ENCODE assay signal across 18 cellular contexts in the genomic region with DNA sequence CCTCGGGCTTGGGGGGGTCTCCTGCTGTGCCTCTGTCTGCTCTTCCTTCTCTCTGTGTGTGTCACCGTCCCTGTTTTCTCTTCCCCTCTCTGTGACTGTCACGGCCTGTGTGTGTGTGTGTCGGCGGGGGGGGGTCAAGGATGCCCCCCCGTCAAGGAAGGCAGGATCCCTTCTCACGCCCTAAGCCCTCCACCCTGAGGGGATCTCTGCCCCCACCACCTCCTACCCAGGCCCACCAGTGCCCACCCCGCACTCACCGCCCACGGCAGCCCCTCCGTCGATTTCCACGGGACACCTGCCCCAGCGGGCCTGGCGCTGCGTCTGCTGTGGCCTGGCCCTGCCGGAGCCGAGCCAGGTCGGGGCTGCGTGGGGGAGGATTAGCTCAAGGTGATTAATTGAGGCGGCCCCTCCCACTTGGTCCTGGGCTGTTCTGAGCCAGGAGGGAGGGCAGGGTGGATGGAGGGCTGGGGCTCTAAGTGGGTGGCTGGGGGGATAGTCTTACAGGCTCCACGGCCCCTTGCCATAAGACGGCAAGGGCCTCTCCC. TPM values are rescaled to one million over a fixed set of nuclear protein-coding genes. Genes with fewer than 3 reads are reported as not detected.
DNase-seq lines count a peak whose midpoint lies in the region; ATAC-seq and TF ChIP-seq lines count a peak whose summit lies in the region.
"Had no signal": no experiment of that assay in that cellular context is flagged by ENCODE, and none has a peak within 500 bp of the region (broad histone marks: within the 10 kb centered on the region; RNA-seq: fewer than 3 reads in every experiment).

A gene (minus strand): TSS at position 323 of the 545 bp plus-strand sequence. CDS start 486 bp downstream, outside the sequence.

- no peak within 1 kb of the TSS for H3K4me3 Mint-ChIP-seq in central memory CD8-positive, alpha-beta T cell

- H2AFZ ChIP-seq in SK-N-SH (ENCODE audit: low read depth) = no peak within 1 kb of the TSS
- no peak within 1 kb of the TSS for H2AFZ ChIP-seq in neuronal stem cell (ENCODE audit: low read length)

- H3K9ac ChIP-seq in SK-N-SH (no peak within 1 kb of the TSS), HUES6 (ENCODE audit: low read length) (peak within 1 kb of the TSS; percentile 30), neuronal stem cell (ENCODE audit: low read depth, low read length, poor library complexity) (peak within 1 kb of the TSS; percentile 70)

- peak within 1 kb of the TSS; percentile 0 for H2BK5ac ChIP-seq in neuronal stem cell (ENCODE audit: low read length)

- peak within 1 kb of the TSS; percentile 89 for H2BK15ac ChIP-seq in neuronal stem cell (ENCODE audit: low read length)

- peaks cover 17% of the 10 kb centered on the region for H3K4me1 Mint-ChIP-seq in central memory CD8-positive, alpha-beta T cell

- no peak within 1 kb of the TSS for H3K4me3 ChIP-seq in SK-N-SH (ENCODE audit: low read depth in 2 of 2, low read length in 1 of 2)
- no peak within 1 kb of the TSS for H3K4me3 ChIP-seq in HUES6 (ENCODE audit: low read depth, low read length)
- no peak within 1 kb of the TSS for H3K4me3 ChIP-seq in neuronal stem cell (ENCODE audit: low read length in 2 of 2)
- H3K4me3 ChIP-seq in A673 (ENCODE audit: low read depth, low read length, poor library complexity, severe bottlenecking) = no peak within 1 kb of the TSS
- H3K4me3 ChIP-seq: MG63 had no signal

- peak within 1 kb of the TSS; percentile 73 for H2BK12ac ChIP-seq in neuronal stem cell (ENCODE audit: low read length)

- TF ChIP-seq CTCF in SK-N-SH (IDR thresholded peaks at IDR 0.05) (no peak), A673 (conservative IDR thresholded peaks at IDR 0.05; ENCODE audit: low read depth, low read length) (no peak)

- H3K27ac ChIP-seq in SK-N-SH (ENCODE audit: low read depth in 2 of 2, low read length in 1 of 2) (no peak within 1 kb of the TSS), HUES6 (ENCODE audit: low read depth, low read length) (no peak within 1 kb of the TSS), neuronal stem cell (replicated peaks; ENCODE audit: low read length) (no peak within 1 kb of the TSS), A673 (ENCODE audit: low read depth, low read length, poor library complexity, severe bottlenecking) (no peak within 1 kb of the TSS)

- no peak within 1 kb of the TSS for H2BK120ac ChIP-seq in neuronal stem cell (ENCODE audit: low read depth, low read length)

- H4K91ac ChIP-seq in neuronal stem cell (ENCODE audit: low read depth, low read length, poor library complexity) = no peak within 1 kb of the TSS

- peak within 1 kb of the TSS; percentile 12 for H3K27ac Mint-ChIP-seq in central memory CD8-positive, alpha-beta T cell (ENCODE audit: low read depth)

- H3K27me3 Mint-ChIP-seq in central memory CD8-positive, alpha-beta T cell = no peaks in the 10 kb centered on the region

- H3K9me2 ChIP-seq in SK-N-SH = no peaks in the 10 kb centered on the region

- TF ChIP-seq RAD21 in SK-N-SH (IDR thresholded peaks at IDR 0.05; ENCODE audit: low read length) = no peak

- H3K79me2 ChIP-seq in SK-N-SH (ENCODE audit: insufficient read depth) = no peaks in the 10 kb centered on the region

- peaks cover 0 to 9% of the 10 kb centered on the region in 2 experiments for H3K36me3 ChIP-seq in SK-N-SH (replicated peaks in 1 of 2; ENCODE audit: control insufficient read depth in 1 of 2, insufficient read depth in 2 of 2, low read length in 1 of 2)
- peaks cover 17% of the 10 kb centered on the region; the same call in 1 of the 2 replicates for H3K36me3 ChIP-seq in HUES6 (ENCODE audit: control insufficient read depth, insufficient read depth, low read length)
- peaks cover 3 to 10% of the 10 kb centered on the region in 2 donors for H3K36me3 ChIP-seq in neuronal stem cell (replicated peaks in 1 of 2; ENCODE audit: control insufficient read depth in 2 of 2, insufficient read depth in 2 of 2, low read length in 2 of 2)
- no peaks in the 10 kb centered on the region for H3K36me3 ChIP-seq in A673 (ENCODE audit: insufficient read depth, low read length, poor library complexity, severe bottlenecking)
- H3K36me3 ChIP-seq: MG63 had no signal

- H3K4me1 ChIP-seq in SK-N-SH (ENCODE audit: control insufficient read depth in 1 of 2, insufficient read depth in 2 of 2, low read depth in 1 of 2, low read length in 1 of 2) (no peaks in the 10 kb centered on the region), HUES6 (ENCODE audit: control insufficient read depth, insufficient read depth, low read length) (0 out of 2 replicates have a peak, but pooled peaks cover 10% of the 10 kb centered on the region), neuronal stem cell (ENCODE audit: control insufficient read depth in 2 of 2, insufficient read depth in 1 of 2, low read depth in 1 of 2, low read length in 2 of 2) (peaks cover 0 to 11% of the 10 kb centered on the region in 2 donors), A673 (ENCODE audit: insufficient read depth, low read length, poor library complexity, severe bottlenecking) (no peaks in the 10 kb centered on the region)

- no peaks in the 10 kb centered on the region for H3K9me3 Mint-ChIP-seq in central memory CD8-positive, alpha-beta T cell

- POLR2A ChIA-PET in SK-N-SH (lab: Yijun Ruan, JAX) = no interaction called here
- POLR2A ChIA-PET in A673 (lab: Charles Lee; ENCODE audit: low non-redundant PET) = no interaction called here

- H3K4me2 ChIP-seq in SK-N-SH = no peak within 1 kb of the TSS
- H3K4me2 ChIP-seq in neuronal stem cell (ENCODE audit: insufficient read depth, low read length, poor library complexity, severe bottlenecking) = peak within 1 kb of the TSS; percentile 18

- H4K20me1 ChIP-seq in SK-N-SH (ENCODE audit: insufficient read depth) = no peaks in the 10 kb centered on the region

- intact Hi-C loops in A673 (cut with micrococcal nuclease; ENCODE audit: unreplicated experiment) = no loop called here

- H3K18ac ChIP-seq in neuronal stem cell (ENCODE audit: low read length) = peak within 1 kb of the TSS; percentile 93

- DNase-seq in SK-N-SH = peak; percentile 36
- DNase-seq in central memory CD8-positive, alpha-beta T cell (ENCODE audit: low spot score in 2 of 2) = no peak
- no peak for DNase-seq in neuronal stem cell (ENCODE audit: low spot score)
- no peak for DNase-seq in DMS53 (lab: John Stamatoyannopoulos, UW)
- no peak for DNase-seq in A673 (ENCODE audit: low spot score)
- DNase-seq in NCI-H510A (lab: John Stamatoyannopoulos, UW) = no peak
- DNase-seq: C1 segment of cervical spinal cord, DMS153, MG63, NCI-H1092 treated with DMSO at 0.1 percent for 48 hours, NCI-H1694, NCI-H2107, NCI-H446, NCI-H774, SHP77 treated with DMSO at 0.1 percent for 48 hours had no signal

- peak within 1 kb of the TSS; percentile 90 for H2AK5ac ChIP-seq in neuronal stem cell (ENCODE audit: low read depth, low read length)

- CTCF ChIA-PET in SK-N-SH (lab: Yijun Ruan, JAX) = interaction anchor here (1.2 to 1.5 kb wide), 3 partner anchors 10 to 50 kb away, joined by 4 to 5 read pairs (median 4); a partner anchor contains a TSS
- CTCF ChIA-PET in A673 (lab: Charles Lee) = no interaction called here

- no TSS peak for BruUV-seq in A673 (replicated peaks; lab: Mats Ljungman, UMichigan)

- H3K9me3 ChIP-seq in SK-N-SH (no peaks in the 10 kb centered on the region), HUES6 (ENCODE audit: control insufficient read depth, insufficient read depth, low read depth, low read length) (no peaks in the 10 kb centered on the region), neuronal stem cell (replicated peaks in 1 of 2; ENCODE audit: control insufficient read depth in 2 of 2, insufficient read depth in 1 of 2, low read depth in 1 of 2, low read length in 2 of 2) (no peaks in the 10 kb centered on the region), A673 (ENCODE audit: low read depth, low read length, poor library complexity, severe bottlenecking) (no peaks in the 10 kb centered on the region)
- H3K9me3 ChIP-seq: MG63 had no signal

- H3K36me3 Mint-ChIP-seq in central memory CD8-positive, alpha-beta T cell (ENCODE audit: insufficient read depth) = peaks cover 7% of the 10 kb centered on the region

- 44% methylated on average over 14 of the region's 23 CpGs for WGBS in SK-N-SH (ENCODE audit: low lambda C conversion rate)
- WGBS in neuronal stem cell (ENCODE audit: extremely low coverage in 2 of 2, insufficient read length in 2 of 2, insufficient replicate concordance in 1 of 2), 2 donors = no CpG with 5 or more reads among the region's 23 CpGs

- H4K8ac ChIP-seq in neuronal stem cell (ENCODE audit: low read depth, low read length) = no peak within 1 kb of the TSS

- H3K14ac ChIP-seq in neuronal stem cell (ENCODE audit: low read length) = peak within 1 kb of the TSS; percentile 89

- no peaks in the 10 kb centered on the region for H3F3A ChIP-seq in SK-N-SH (replicated peaks; ENCODE audit: insufficient read depth)

- TF ChIP-seq EP300 in SK-N-SH (IDR thresholded peaks at IDR 0.05; ENCODE audit: borderline replicate concordance in 1 of 2, low read depth in 1 of 2, low read length in 1 of 2) = no peak

- no peaks in the 10 kb centered on the region for H3K79me1 ChIP-seq in neuronal stem cell (ENCODE audit: low read depth, low read length)

- peak within 1 kb of the TSS; percentile 65 for H3K23ac ChIP-seq in neuronal stem cell (ENCODE audit: low read depth, low read length, poor library complexity)

- H3K27me3 ChIP-seq in SK-N-SH (ENCODE audit: insufficient read depth) (0 out of 2 replicates have a peak, but pooled peaks cover under 1% of the 10 kb centered on the region), HUES6 (ENCODE audit: control insufficient read depth, insufficient read depth, low read length) (no peaks in the 10 kb centered on the region), neuronal stem cell (ENCODE audit: control insufficient read depth in 3 of 3, insufficient read depth in 3 of 3, low read depth in 1 of 3, low read length in 3 of 3) (peaks cover 0 to 5% (median 0%) of the 10 kb centered on the region in 3 experiments), A673 (replicated peaks; ENCODE audit: insufficient read depth, low read depth, low read length, poor library complexity) (no peaks in the 10 kb centered on the region)
- H3K27me3 ChIP-seq: MG63 had no signal

- H3K4ac ChIP-seq in neuronal stem cell (ENCODE audit: low read length) = peak within 1 kb of the TSS; percentile 37

- no peak for ATAC-seq in SK-N-SH treated with all-trans-retinoic acid at 6 μM for 48 hours
- no peak for ATAC-seq in central memory CD8-positive, alpha-beta T cell (replicated peaks; ENCODE audit: extremely low read depth, poor library complexity, severe bottlenecking)

TF ChIP-seq in SK-N-SH, 30 proteins besides CTCF, POLR2A, EP300 and RAD21:
- no peak for TF ChIP-seq RFX5 (IDR thresholded peaks at IDR 0.05; ENCODE audit: low read length)
- TF ChIP-seq MXI1 (IDR thresholded peaks at IDR 0.05; ENCODE audit: low read depth, low read length) = no peak

TF ChIP-seq in SK-N-SH treated with all-trans-retinoic acid at 6 μM for 48 hours, 23 proteins besides CTCF, POLR2A, EP300 and RAD21 (continues in another document):
- TF ChIP-seq ZNF8 (CRISPR knock-in tag; IDR thresholded peaks at IDR 0.05) (no peak), TCF4 (CRISPR knock-in tag; IDR thresholded peaks at IDR 0.05; ENCODE audit: borderline replicate concordance) (no peak), ZC3H10 (CRISPR knock-in tag; IDR thresholded peaks at IDR 0.05) (no peak)

RNA-seq across cellular contexts. Expression of the gene that starts here (rescaled TPM):
- not detected in 2 replicates for polyA plus RNA-seq in SK-N-SH (2012; rRNA removed)
- not detected in 2 replicates for polyA plus RNA-seq in SK-N-SH (2012; cell fraction: cytosol; rRNA removed)
- not detected in 2 replicates for polyA plus RNA-seq in SK-N-SH (2012; cell fraction: nucleus; rRNA removed)
- 0.01 TPM for polyA plus RNA-seq in neuronal stem cell (2013, experiment 1 of 2)
- polyA plus RNA-seq in neuronal stem cell (2013, experiment 2 of 2) = 0.03 TPM
- total RNA-seq in A673 (2021) = not detected in 2 replicates
- total RNA-seq: A172 had no signal

Comparison
In these comparisons a context has a peak if more than half of its experiments do, and no peak if none do; other contexts are left out.
1. Peak in DNase-seq in SK-N-SH; RNA of the gene not detected or under 1 TPM.